ENCODE assay signal across 9 cellular contexts in genomic region chr18:9366126-9366714, GRCh38. TPM values are rescaled to one million over a fixed set of nuclear protein-coding genes. Genes with fewer than 3 reads are reported as not detected.
A peak's percentile ranks its signal among the peaks of the same experiment; 100 is the strongest.
DNase-seq lines count a peak whose midpoint lies in the region; ATAC-seq and TF ChIP-seq lines count a peak whose summit lies in the region.
"Had no signal": no experiment of that assay in that cellular context is flagged by ENCODE, and none has a peak within 500 bp of the region (broad histone marks: within the 10 kb centered on the region; RNA-seq: fewer than 3 reads in every experiment).

No MANE protein-coding gene starts in this region.

- H3K4me1 ChIP-seq in spleen (no peaks in the 10 kb centered on the region), BE2C (no peaks in the 10 kb centered on the region)

- peaks cover 6% of the 10 kb centered on the region for H3K36me3 Mint-ChIP-seq in activated naive CD4-positive, alpha-beta T cell treated with anti-CD3 and anti-CD28 coated beads, Interleukin-2, amount 10 ng/mL, durations not matched to agents 7 days and 5 days

- H3K4me3 Mint-ChIP-seq in activated naive CD4-positive, alpha-beta T cell treated with anti-CD3 and anti-CD28 coated beads, Interleukin-2, amount 10 ng/mL, durations not matched to agents 7 days and 5 days, result no peak overlapping the region

- in situ Hi-C loops in T47D (cut with HindIII; ENCODE audit: low pct_unique_long_range_greater_than_20kb, low sequenced_read_pairs), result no loop called here

- DNase-seq in HPDE6-E6E7 (ENCODE audit: extremely low spot score) (peak; percentile 62), T47D (ENCODE audit: low read depth in 1 of 2, low spot score in 1 of 2) (peak; percentile 58 to 93), iris pigment epithelial cell (ENCODE audit: low read depth) (peak; percentile 39), spleen (no peak), RPMI8226 (no peak), BE2C (no peak)
- no peak for DNase-seq in activated naive CD4-positive, alpha-beta T cell treated with anti-CD3 and anti-CD28 coated beads, Interleukin-2, amount 10 ng/mL, durations not matched to agents 7 days and 5 days

- no peak for TF ChIP-seq POLR2A in spleen (IDR thresholded peaks at IDR 0.05)

- H3K4me1 Mint-ChIP-seq in activated naive CD4-positive, alpha-beta T cell treated with anti-CD3 and anti-CD28 coated beads, Interleukin-2, amount 10 ng/mL, durations not matched to agents 7 days and 5 days, result no peaks in the 10 kb centered on the region

- H3K9me3 Mint-ChIP-seq in activated naive CD4-positive, alpha-beta T cell treated with anti-CD3 and anti-CD28 coated beads, Interleukin-2, amount 10 ng/mL, durations not matched to agents 7 days and 5 days, result no peaks in the 10 kb centered on the region

- peaks cover 0 to 19% (median 4%) of the 10 kb centered on the region in 6 donors for H3K36me3 ChIP-seq in spleen
- no peaks in the 10 kb centered on the region for H3K36me3 ChIP-seq in BE2C

- no peak for ATAC-seq in GM21515 (IDR thresholded peaks at IDR 0.05; ENCODE audit: unreplicated experiment)
- ATAC-seq: K562 had no signal

- peak overlapping the region in 3 of 8 donors; percentile 16 to 36 (median 22) for H3K27ac ChIP-seq in spleen

- 67 to 89% (median 81%) methylated on average over 6 of the region's 6 CpGs for WGBS in spleen, 5 donors

- CTCF ChIA-PET in activated naive CD4-positive, alpha-beta T cell treated with anti-CD3 and anti-CD28 coated beads, Interleukin-2, amount 10 ng/mL, durations not matched to agents 7 days and 5 days (lab: Charles Lee), result no interaction called here

- H3K9me3 ChIP-seq in spleen (no peaks in the 10 kb centered on the region), BE2C (no peaks in the 10 kb centered on the region)

- TF ChIP-seq CTCF in spleen (IDR thresholded peaks at IDR 0.05 in 8 of 11, conservative IDR thresholded peaks at IDR 0.05 in 3 of 11), result peak in 7 of 11 experiments; percentile 4 to 49 (median 27)
- no peak for TF ChIP-seq CTCF in BE2C (IDR thresholded peaks at IDR 0.05; ENCODE audit: low read depth, low read length)

- intact Hi-C loops in spleen (cut with DNase I; ENCODE audit: low total_unique reads), result no loop called here

- H3K27me3 Mint-ChIP-seq in activated naive CD4-positive, alpha-beta T cell treated with anti-CD3 and anti-CD28 coated beads, Interleukin-2, amount 10 ng/mL, durations not matched to agents 7 days and 5 days, result no peaks in the 10 kb centered on the region

- no peak overlapping the region for H3K27ac Mint-ChIP-seq in activated naive CD4-positive, alpha-beta T cell treated with anti-CD3 and anti-CD28 coated beads, Interleukin-2, amount 10 ng/mL, durations not matched to agents 7 days and 5 days

- H3K4me3 ChIP-seq in spleen (no peak overlapping the region), BE2C (ENCODE audit: low read depth, low read length) (no peak overlapping the region)
- H3K4me3 ChIP-seq: K562 had no signal

- H3K27me3 ChIP-seq in spleen (replicated peaks in 1 of 7), result no peaks in the 10 kb centered on the region
- H3K27me3 ChIP-seq in BE2C, result no peaks in the 10 kb centered on the region

RNA-seq across cellular contexts. Expression of gene TWSG1, which starts 31.6 kb away (rescaled TPM):
- total RNA-seq in spleen, result 10 to 100 TPM; 16.1 to 28.5 (median 18.0) TPM
- polyA plus RNA-seq in spleen, result 10 to 100 TPM in 2 of 3 donors, 1 to 10 TPM in 1; 6.2 to 11.1 (median 11.0) TPM
- 2.9 TPM for polyA plus RNA-seq in BE2C (2012; ENCODE audit: insufficient read depth, insufficient read length, low read depth)

Comparison
In these comparisons a context has a peak if more than half of its experiments do, and no peak if none do; other contexts are left out.
1. DNase-seq: peak in HPDE6-E6E7 (single experiment), T47D (2 of 2) and iris pigment epithelial cell (single experiment); none in spleen (single experiment), RPMI8226 (single experiment), BE2C (single experiment) and activated naive CD4-positive, alpha-beta T cell treated with anti-CD3 and anti-CD28 coated beads, Interleukin-2, amount 10 ng/mL, durations not matched to agents 7 days and 5 days (single experiment).